8 cellular contexts compared by ENCODE assay signal in the genomic region with DNA sequence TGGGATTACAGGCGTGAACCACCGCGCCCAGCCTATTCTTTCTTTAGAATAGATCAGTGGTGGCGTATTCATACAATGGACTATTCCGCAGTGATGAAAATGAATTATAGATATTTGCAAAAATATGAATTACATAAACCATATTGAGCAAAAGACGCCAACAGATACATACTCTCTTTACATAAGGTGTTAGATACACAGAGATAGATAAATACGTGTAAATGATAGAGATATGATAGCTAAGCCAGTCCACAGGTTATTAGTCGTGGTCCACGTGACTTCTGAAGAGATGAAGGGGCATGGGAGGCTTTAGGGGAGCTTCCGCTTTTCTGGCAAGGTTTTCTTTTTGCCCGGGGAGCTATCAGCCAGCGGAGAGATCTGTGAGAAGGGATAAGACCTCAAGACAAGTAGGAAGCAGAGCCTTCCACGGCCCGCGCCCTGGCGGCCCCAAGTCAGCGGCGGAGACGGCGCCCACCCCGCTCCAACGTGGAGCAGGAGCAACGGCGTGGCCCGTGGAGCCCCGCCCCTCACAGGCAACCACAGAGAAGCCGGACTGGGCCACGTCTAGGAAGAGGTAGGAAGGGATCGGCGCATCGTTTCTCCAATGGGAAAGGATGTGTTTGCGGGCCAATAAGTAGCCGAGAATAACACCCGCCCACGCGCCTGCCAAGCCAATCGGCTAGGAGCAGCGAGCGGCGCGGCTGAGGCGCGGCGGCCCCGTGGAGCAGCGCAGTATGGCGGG. TPM values are rescaled to one million over a fixed set of nuclear protein-coding genes. Genes with fewer than 3 reads are reported as not detected.
DNase-seq lines count a peak whose midpoint lies in the region; ATAC-seq and TF ChIP-seq lines count a peak whose summit lies in the region.

A gene (plus strand): TSS at position 704 of the 742 bp plus-strand sequence. CDS start 31 bp downstream, at position 735.

- peak within 1 kb of the TSS; percentile 72 for H3K4me3 ChIP-seq in choroid plexus epithelial cell (ENCODE audit: low read depth, low read length)

- peaks cover 3% of the 10 kb centered on the region for H3K4me1 Mint-ChIP-seq in activated CD4-positive, alpha-beta T cell treated with anti-CD3 and anti-CD28 coated beads for 36 hours

- no peaks in the 10 kb centered on the region for H3K27me3 Mint-ChIP-seq in activated CD4-positive, alpha-beta T cell treated with anti-CD3 and anti-CD28 coated beads for 36 hours

- no peak for TF ChIP-seq CTCF in choroid plexus epithelial cell (conservative IDR thresholded peaks at IDR 0.05; ENCODE audit: low read depth, low read length)

- no peaks in the 10 kb centered on the region for H3K9me3 Mint-ChIP-seq in activated CD4-positive, alpha-beta T cell treated with anti-CD3 and anti-CD28 coated beads for 36 hours (ENCODE audit: low read depth)

- peaks cover 17% of the 10 kb centered on the region for H3K36me3 Mint-ChIP-seq in activated CD4-positive, alpha-beta T cell treated with anti-CD3 and anti-CD28 coated beads for 36 hours (ENCODE audit: low read depth)

- peak; percentile 94 for ATAC-seq in HG03442 (IDR thresholded peaks at IDR 0.05; ENCODE audit: unreplicated experiment)
- peak; percentile 97 for ATAC-seq in activated CD4-positive, alpha-beta T cell treated with anti-CD3 and anti-CD28 coated beads for 36 hours

- intact Hi-C loops in activated CD4-positive, alpha-beta T cell treated with anti-CD3 and anti-CD28 coated beads for 36 hours (cut with DNase I, micrococcal nuclease): loop anchor here in 1 of 2 experiments (1.0 to 2.0 kb wide), 3 partner anchors 47 to 331 kb away; a partner anchor contains a TSS

- DNase-seq in Ammon's horn (ENCODE audit: low spot score) (peak; percentile 99), GM19238 (ENCODE audit: insufficient read length, low spot score) (peak; percentile 71), NCI-H524 (lab: John Stamatoyannopoulos, UW) (peak; percentile 94 to 96), choroid plexus epithelial cell (ENCODE audit: low read depth) (peak; percentile 99), kidney glomerular epithelial cell (lab: John Stamatoyannopoulos, UW) (peak; percentile 95)
- DNase-seq in activated CD4-positive, alpha-beta T cell treated with anti-CD3 and anti-CD28 coated beads for 36 hours: peak; percentile 100
- DNase-seq in stimulated activated CD4-positive, alpha-beta T cell treated with anti-CD3 and anti-CD28 coated beads, Interleukin-1b, Interleukin-23, amount 100 ng/mL, for 1 hour (ENCODE audit: low read depth in 2 of 2): peak; percentile 83 to 97

- POLR2A ChIA-PET in activated CD4-positive, alpha-beta T cell treated with anti-CD3 and anti-CD28 coated beads for 36 hours (lab: Charles Lee): no interaction called here

- H3K4me3 Mint-ChIP-seq in activated CD4-positive, alpha-beta T cell treated with anti-CD3 and anti-CD28 coated beads for 36 hours: peak within 1 kb of the TSS; percentile 95

- CTCF ChIA-PET in activated CD4-positive, alpha-beta T cell treated with anti-CD3 and anti-CD28 coated beads for 36 hours (lab: Charles Lee): no interaction called here

- H3K27ac Mint-ChIP-seq in activated CD4-positive, alpha-beta T cell treated with anti-CD3 and anti-CD28 coated beads for 36 hours: peak within 1 kb of the TSS; percentile 92

RNA-seq across cellular contexts. Expression of the gene that starts here (rescaled TPM):
- 10 to 100 TPM; 56.8 to 62.1 TPM for total RNA-seq in activated CD4-positive, alpha-beta T cell treated with anti-CD3 and anti-CD28 coated beads for 36 hours

Comparison
In these comparisons a context has a peak if more than half of its experiments do, and no peak if none do; other contexts are left out.
1. Peak in every context shown above with its lines: DNase-seq, ATAC-seq and H3K4me3 ChIP-seq.